21 cellular contexts compared by ENCODE assay signal in the genomic region with DNA sequence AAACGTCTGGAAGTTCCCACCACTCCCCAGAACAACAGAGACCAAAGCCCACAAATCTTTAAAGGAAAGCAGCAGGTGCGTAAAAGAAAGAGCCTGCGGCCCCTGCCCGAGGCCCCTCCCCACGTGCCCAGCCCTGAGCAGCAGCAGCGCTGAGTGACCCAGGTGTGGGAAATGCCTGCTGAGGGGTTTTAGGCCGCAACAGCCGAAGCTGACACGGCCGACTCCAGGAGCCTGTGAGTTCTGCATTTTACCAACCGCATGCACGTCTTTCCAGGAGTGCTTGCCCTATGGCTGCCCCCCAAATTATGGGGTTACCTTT.
"Had no signal": no experiment of that assay in that cellular context is flagged by ENCODE, and none has a peak within 500 bp of the region (broad histone marks: within the 10 kb centered on the region; RNA-seq: fewer than 3 reads in every experiment).

No MANE protein-coding gene starts in this region.

- DNase-seq: effector memory CD8-positive, alpha-beta T cell; left ventricle myocardium superior; mesenchymal stem cell; naive B cell; stimulated activated CD4-positive, alpha-beta T cell treated with anti-CD3 and anti-CD28 coated beads, Interleukin-4, amount 100 ng/mL, for 1 hour; stimulated activated CD8-positive, alpha-beta memory T cell treated with anti-CD3 and anti-CD28 coated beads, Interleukin-4, amount 100 ng/mL, for 48 hours; stimulated activated naive CD8-positive, alpha-beta T cell treated with anti-CD3 and anti-CD28 coated beads, Interleukin-15, Interleukin-2, amounts not matched to agents 100 U/mL and 50 U/mL, for 24 hours had no signal

- H3K4me3 ChIP-seq: esophagus muscularis mucosa, gastroesophageal sphincter, lung, ovary, suprapubic skin, thyroid gland, upper lobe of left lung, uterus had no signal

- ATAC-seq: effector memory CD8-positive, alpha-beta T cell; gastroesophageal sphincter; left ventricle myocardium superior; stimulated activated effector memory CD8-positive, alpha-beta T cell treated with anti-CD3 and anti-CD28 coated beads, Interleukin-12 subunit alpha, Interleukin-12 subunit beta, amount 100 ng/mL, for 72 hours; stimulated activated naive CD8-positive, alpha-beta T cell treated with anti-CD3 and anti-CD28 coated beads, Interleukin-15, Interleukin-2, amounts not matched to agents 100 U/mL and 50 U/mL, for 24 hours had no signal

- H3K9me3 Mint-ChIP-seq: dendritic cell treated with granulocyte-macrophage colony-stimulating factor and Interleukin-4, amounts not matched to agents 40 ng/mL and 50 ng/mL, for 4 days; effector memory CD8-positive, alpha-beta T cell; stimulated activated effector memory CD8-positive, alpha-beta T cell treated with anti-CD3 and anti-CD28 coated beads, Interleukin-12 subunit alpha, Interleukin-12 subunit beta, amount 100 ng/mL, for 72 hours had no signal

- H3K27ac Mint-ChIP-seq: dendritic cell treated with granulocyte-macrophage colony-stimulating factor and Interleukin-4, amounts not matched to agents 40 ng/mL and 50 ng/mL, for 4 days; effector memory CD8-positive, alpha-beta T cell; naive B cell; nephron progenitor cell; progenitor cell of endocrine pancreas; stimulated activated effector memory CD8-positive, alpha-beta T cell treated with anti-CD3 and anti-CD28 coated beads, Interleukin-12 subunit alpha, Interleukin-12 subunit beta, amount 100 ng/mL, for 72 hours had no signal

- H3K36me3 ChIP-seq: esophagus muscularis mucosa, gastroesophageal sphincter, ovary, suprapubic skin, thyroid gland, upper lobe of left lung, uterus had no signal

- H3K4me1 Mint-ChIP-seq: stimulated activated effector memory CD8-positive, alpha-beta T cell treated with anti-CD3 and anti-CD28 coated beads, Interleukin-12 subunit alpha, Interleukin-12 subunit beta, amount 100 ng/mL, for 72 hours had no signal

- H3K9me3 ChIP-seq: esophagus muscularis mucosa, gastroesophageal sphincter, ovary, suprapubic skin, thyroid gland, upper lobe of left lung, uterus had no signal

- H3K36me3 Mint-ChIP-seq: stimulated activated effector memory CD8-positive, alpha-beta T cell treated with anti-CD3 and anti-CD28 coated beads, Interleukin-12 subunit alpha, Interleukin-12 subunit beta, amount 100 ng/mL, for 72 hours had no signal

- H3K27me3 ChIP-seq: ovary, thyroid gland, uterus had no signal

- H3K4me3 Mint-ChIP-seq: dendritic cell treated with granulocyte-macrophage colony-stimulating factor and Interleukin-4, amounts not matched to agents 40 ng/mL and 50 ng/mL, for 4 days; nephron progenitor cell had no signal

- FAIRE-seq: colon had no signal

- H3K27ac ChIP-seq: epithelial cell of prostate, esophagus muscularis mucosa, gastroesophageal sphincter, suprapubic skin had no signal
